25 cellular contexts compared by ENCODE assay signal in genomic region chr15:40647523-40647922, GRCh38.
"Had no signal": no experiment of that assay in that cellular context is flagged by ENCODE, and none has a peak within 500 bp of the region (broad histone marks: within the 10 kb centered on the region; RNA-seq: fewer than 3 reads in every experiment).

No MANE protein-coding gene starts in this region.

- H3K27ac ChIP-seq: colonic mucosa, esophagus muscularis mucosa, foreskin keratinocyte, gastroesophageal sphincter, heart left ventricle, hepatocyte, neutrophil, prostate gland, right atrium auricular region, sigmoid colon, stomach, thyroid gland had no signal

- H3K4me2 ChIP-seq: hepatocyte had no signal

- H3K9me3 ChIP-seq: colonic mucosa, esophagus muscularis mucosa, gastroesophageal sphincter, heart left ventricle, mucosa of descending colon, neutrophil, prostate gland, right atrium auricular region, sigmoid colon, stomach, thyroid gland had no signal

- H3K79me2 ChIP-seq: hepatocyte had no signal

- DNase-seq: colonic mucosa; effector CD8-positive, alpha-beta T cell; foreskin keratinocyte; heart left ventricle; kidney; mucosa of descending colon; naive B cell; sigmoid colon; stimulated activated CD4-positive, alpha-beta T cell treated with anti-CD3 and anti-CD28 coated beads, Interleukin-2, amount 100 ng/mL, for 24 hours; stimulated activated CD4-positive, alpha-beta T cell treated with anti-CD3 and anti-CD28 coated beads, Interleukin-4, amount 100 ng/mL, for 24 hours; stimulated activated naive CD4-positive, alpha-beta T cell treated with Interleukin-2 at 50 U/mL for 16 hours; stomach; thyroid gland; trophoblast cell had no signal

- FAIRE-seq: endothelial cell of umbilical vein, kidney had no signal

- H3K36me3 ChIP-seq: colonic mucosa, esophagus muscularis mucosa, gastroesophageal sphincter, prostate gland, right atrium auricular region, sigmoid colon, stomach, thyroid gland had no signal

- H3K4me3 ChIP-seq: colonic mucosa, esophagus muscularis mucosa, gastroesophageal sphincter, heart left ventricle, hepatocyte, lung, mucosa of descending colon, prostate gland, right atrium auricular region, sigmoid colon, stomach, thyroid gland had no signal

- H3K4me1 ChIP-seq: colonic mucosa, esophagus muscularis mucosa, foreskin keratinocyte, gastroesophageal sphincter, heart left ventricle, prostate gland, right atrium auricular region, sigmoid colon, stomach had no signal

- H3K27me3 ChIP-seq: colonic mucosa, esophagus muscularis mucosa, foreskin keratinocyte, gastroesophageal sphincter, heart left ventricle, hepatocyte, neutrophil, right atrium auricular region, sigmoid colon, stomach, thyroid gland had no signal

- ATAC-seq: foreskin keratinocyte; gastroesophageal sphincter; heart left ventricle; left lobe of liver; mucosa of descending colon; natural killer cell treated with Interleukin-12 subunit alpha and Interleukin-12 subunit beta and Interleukin-15 and Interleukin-18, amount 100 ng/mL, for 72 hours; stimulated activated effector memory CD8-positive, alpha-beta T cell treated with anti-CD3 and anti-CD28 coated beads, Interleukin-12 subunit alpha, Interleukin-12 subunit beta, amount 100 ng/mL, for 72 hours had no signal
